14 cellular contexts compared by ENCODE assay signal in the genomic region with DNA sequence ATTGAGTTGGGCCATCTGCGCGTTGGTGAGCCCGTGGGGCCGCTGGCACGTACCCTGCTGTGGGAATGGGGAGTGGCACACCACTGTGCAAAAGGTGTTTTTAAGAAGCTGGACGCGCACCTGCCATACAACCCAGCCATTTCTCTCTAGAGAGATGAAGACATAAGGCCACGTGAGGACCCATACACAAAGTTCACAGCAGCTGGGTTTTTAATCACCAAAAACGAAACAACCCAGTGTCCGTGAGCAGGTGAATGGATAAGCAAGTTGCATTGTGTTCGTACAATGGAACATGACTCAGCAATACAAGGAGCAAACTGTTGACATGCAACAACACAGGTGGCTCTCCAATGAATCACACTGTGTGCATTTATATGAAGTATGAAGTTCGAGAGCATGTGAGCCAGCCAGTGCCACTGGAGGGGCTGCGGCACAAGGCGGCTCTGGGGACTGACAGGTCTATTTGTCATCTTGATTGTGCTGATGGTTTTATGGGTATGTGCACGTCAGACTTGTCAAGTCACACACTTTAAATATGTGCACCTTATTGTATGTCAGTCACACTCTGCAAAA. TPM values are rescaled to one million over a fixed set of nuclear protein-coding genes. Genes with fewer than 3 reads are reported as not detected.
A peak's percentile ranks its signal among the peaks of the same experiment; 100 is the strongest.
DNase-seq lines count a peak whose midpoint lies in the region; ATAC-seq and TF ChIP-seq lines count a peak whose summit lies in the region.
"Had no signal": no experiment of that assay in that cellular context is flagged by ENCODE, and none has a peak within 500 bp of the region (broad histone marks: within the 10 kb centered on the region; RNA-seq: fewer than 3 reads in every experiment).

No MANE protein-coding gene starts in this region.

- no peaks in the 10 kb centered on the region for H3K9me3 Mint-ChIP-seq in activated CD8-positive, alpha-beta T cell treated with anti-CD3 and anti-CD28 coated beads, Interleukin-2, amount 10 ng/mL, durations not matched to agents 7 days and 5 days (ENCODE audit: insufficient read depth)

- H3K4me1 Mint-ChIP-seq in activated CD8-positive, alpha-beta T cell treated with anti-CD3 and anti-CD28 coated beads, Interleukin-2, amount 10 ng/mL, durations not matched to agents 7 days and 5 days (ENCODE audit: low read depth), result no peaks in the 10 kb centered on the region

- no peak for TF ChIP-seq CTCF in WERI-Rb-1 (IDR thresholded peaks at IDR 0.05; ENCODE audit: low read depth, low read length)

- no peak overlapping the region for H3K27ac Mint-ChIP-seq in activated CD8-positive, alpha-beta T cell treated with anti-CD3 and anti-CD28 coated beads, Interleukin-2, amount 10 ng/mL, durations not matched to agents 7 days and 5 days

- peaks cover 28% of the 10 kb centered on the region for H3K27me3 Mint-ChIP-seq in activated CD8-positive, alpha-beta T cell treated with anti-CD3 and anti-CD28 coated beads, Interleukin-2, amount 10 ng/mL, durations not matched to agents 7 days and 5 days (ENCODE audit: low read depth)

- H3K4me3 ChIP-seq in H7 (ENCODE audit: insufficient read depth, low read depth, low read length) (no peak overlapping the region), WERI-Rb-1 (ENCODE audit: low read depth, low read length) (no peak overlapping the region)
- H3K4me3 ChIP-seq: right lobe of liver, testis had no signal

- no peaks in the 10 kb centered on the region for H3K27me3 ChIP-seq in H7 (ENCODE audit: control insufficient read depth, insufficient read depth, low read length)
- H3K27me3 ChIP-seq in WERI-Rb-1 (ENCODE audit: insufficient read depth, low read depth, severe bottlenecking), result no peaks in the 10 kb centered on the region
- H3K27me3 ChIP-seq: right lobe of liver, testis had no signal

- CTCF ChIA-PET in activated CD8-positive, alpha-beta T cell treated with anti-CD3 and anti-CD28 coated beads, Interleukin-2, amount 10 ng/mL, durations not matched to agents 7 days and 5 days (lab: Charles Lee), result no interaction called here

- ATAC-seq in activated CD8-positive, alpha-beta T cell treated with anti-CD3 and anti-CD28 coated beads, Interleukin-2, amount 10 ng/mL, durations not matched to agents 7 days and 5 days, result no peak

- no peak overlapping the region for H3K27ac ChIP-seq in WERI-Rb-1
- H3K27ac ChIP-seq: right lobe of liver, testis had no signal

- H3K36me3 Mint-ChIP-seq in activated CD8-positive, alpha-beta T cell treated with anti-CD3 and anti-CD28 coated beads, Interleukin-2, amount 10 ng/mL, durations not matched to agents 7 days and 5 days (ENCODE audit: low read depth), result no peaks in the 10 kb centered on the region

- POLR2A ChIA-PET in activated CD8-positive, alpha-beta T cell treated with anti-CD3 and anti-CD28 coated beads, Interleukin-2, amount 10 ng/mL, durations not matched to agents 7 days and 5 days (lab: Charles Lee), result no interaction called here

- H3K4me3 Mint-ChIP-seq in activated CD8-positive, alpha-beta T cell treated with anti-CD3 and anti-CD28 coated beads, Interleukin-2, amount 10 ng/mL, durations not matched to agents 7 days and 5 days, result no peak overlapping the region

- DNase-seq in H7 (peak; percentile 8), NCI-H146 treated with DMSO at 0.1 percent for 48 hours (lab: John Stamatoyannopoulos, UW; ENCODE audit: unreplicated experiment) (peak; percentile 41), RKO (ENCODE audit: low spot score) (peak; percentile 19), mesenteric fat pad (ENCODE audit: low spot score) (peak; percentile 24), anterior cingulate cortex (lab: John Stamatoyannopoulos, UW) (no peak), NCI-H526 (lab: John Stamatoyannopoulos, UW) (no peak), WERI-Rb-1 (no peak)
- no peak for DNase-seq in activated CD8-positive, alpha-beta T cell treated with anti-CD3 and anti-CD28 coated beads, Interleukin-2, amount 10 ng/mL, durations not matched to agents 7 days and 5 days
- DNase-seq: activated CD4-positive, alpha-beta T cell treated with anti-CD3 and anti-CD28 coated beads, Interleukin-2, amount 50 U/mL, for 1 hour; activated effector memory CD4-positive, alpha-beta T cell treated with anti-CD3 and anti-CD28 coated beads, Interleukin-2, amount 50 U/mL, for 16 hours; islet precursor cell; KBM-7; right lobe of liver; testis had no signal

- no peaks in the 10 kb centered on the region for H3K36me3 ChIP-seq in H7 (replicated peaks; ENCODE audit: control insufficient read depth, insufficient read depth, low read length)
- H3K36me3 ChIP-seq in WERI-Rb-1, result no peaks in the 10 kb centered on the region
- H3K36me3 ChIP-seq: right lobe of liver had no signal

- H3K9me3 ChIP-seq in WERI-Rb-1 (ENCODE audit: severe bottlenecking), result no peaks in the 10 kb centered on the region
- H3K9me3 ChIP-seq: right lobe of liver, testis had no signal

RNA-seq across cellular contexts. Expression of gene PANX2, which starts 30.6 kb away (rescaled TPM):
- total RNA-seq in H7 (2014; rRNA removed; shearing (Covaris generic)), result 2.2 and 2.6 TPM in 2 replicates
- total RNA-seq in mesenteric fat pad, result 1.9 TPM
- total RNA-seq in activated CD8-positive, alpha-beta T cell treated with anti-CD3 and anti-CD28 coated beads, Interleukin-2, amount 10 ng/mL, durations not matched to agents 7 days and 5 days, result under 1 TPM in 1 of 2 experiments, not detected in 1; 0.10 TPM

RNA-seq across cellular contexts. Expression of gene TRABD, which starts 45.8 kb away (rescaled TPM):
- 83.1 and 84.6 TPM in 2 replicates for total RNA-seq in H7 (2014; rRNA removed; shearing (Covaris generic))
- total RNA-seq in mesenteric fat pad, result 42.3 TPM
- 100 to 1,000 TPM; 115 to 129 TPM for total RNA-seq in activated CD8-positive, alpha-beta T cell treated with anti-CD3 and anti-CD28 coated beads, Interleukin-2, amount 10 ng/mL, durations not matched to agents 7 days and 5 days

RNA-seq across cellular contexts. Expression of gene MOV10L1, which starts 50.1 kb away (rescaled TPM):
- not detected in 2 replicates for total RNA-seq in H7 (2014; rRNA removed; shearing (Covaris generic))
- total RNA-seq in mesenteric fat pad, result 0.87 TPM
- not detected for total RNA-seq in activated CD8-positive, alpha-beta T cell treated with anti-CD3 and anti-CD28 coated beads, Interleukin-2, amount 10 ng/mL, durations not matched to agents 7 days and 5 days

RNA-seq across cellular contexts. Expression of gene MLC1, which starts 54.7 kb away (rescaled TPM):
- 0.14 TPM in 1 of 2 replicates, not detected in the other for total RNA-seq in H7 (2014; rRNA removed; shearing (Covaris generic))
- 0.26 TPM for total RNA-seq in mesenteric fat pad
- total RNA-seq in activated CD8-positive, alpha-beta T cell treated with anti-CD3 and anti-CD28 coated beads, Interleukin-2, amount 10 ng/mL, durations not matched to agents 7 days and 5 days, result 1 to 10 TPM; 8.3 to 9.4 TPM

Comparison
In these comparisons a context has a peak if more than half of its experiments do, and no peak if none do; other contexts are left out.
1. DNase-seq: peak in H7 (single experiment), NCI-H146 treated with DMSO at 0.1 percent for 48 hours (single experiment), RKO (single experiment) and mesenteric fat pad (single experiment); none in anterior cingulate cortex (0 of 58), NCI-H526 (0 of 2), WERI-Rb-1 (single experiment) and activated CD8-positive, alpha-beta T cell treated with anti-CD3 and anti-CD28 coated beads, Interleukin-2, amount 10 ng/mL, durations not matched to agents 7 days and 5 days (single experiment).